Comparison of ENCODE assay signal across 15 cellular contexts in the genomic region with DNA sequence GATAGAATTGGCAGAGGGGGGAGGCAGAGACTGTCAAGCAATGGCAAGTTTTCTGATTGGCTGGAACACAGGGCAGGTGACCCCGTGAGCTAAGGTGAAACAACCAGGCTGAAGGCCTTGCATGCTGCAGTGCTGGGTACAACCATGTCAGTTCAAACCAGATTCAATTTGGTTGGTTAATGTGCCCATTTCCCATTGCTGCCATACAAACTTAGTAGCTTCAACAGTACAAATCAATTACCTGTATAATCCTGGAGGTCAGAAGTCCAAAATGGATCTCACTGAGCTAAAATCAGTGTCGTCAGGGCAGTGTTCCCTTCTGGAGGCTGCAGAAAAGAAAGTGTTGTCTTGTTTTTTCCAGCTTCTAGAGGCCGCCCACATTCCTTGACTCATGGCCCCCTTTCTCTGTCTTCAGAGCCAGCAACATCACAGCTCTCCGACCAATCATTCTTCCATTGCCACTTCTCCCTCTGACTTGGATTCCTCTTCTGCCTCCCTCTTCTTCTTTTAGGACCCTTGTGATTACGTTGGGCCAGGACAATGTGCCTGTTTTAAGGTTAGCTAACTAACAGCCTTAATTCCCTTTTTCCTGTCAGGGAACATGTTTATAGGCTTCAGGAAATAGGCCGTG.
"Had no signal": no experiment of that assay in that cellular context is flagged by ENCODE, and none has a peak within 500 bp of the region (broad histone marks: within the 10 kb centered on the region; RNA-seq: fewer than 3 reads in every experiment).

No MANE protein-coding gene starts in this region.

- H3K4me3 ChIP-seq: esophagus muscularis mucosa, hepatocyte, left lung, right atrium auricular region, SJCRH30, upper lobe of left lung had no signal

- H3K79me2 ChIP-seq: hepatocyte had no signal

- H3K36me3 ChIP-seq: esophagus muscularis mucosa, left lung, right atrium auricular region, SJCRH30, upper lobe of left lung had no signal

- H3K4me1 Mint-ChIP-seq: activated naive CD8-positive, alpha-beta T cell treated with anti-CD3 and anti-CD28 coated beads, Interleukin-2, amount 50 U/mL, for 24 hours had no signal

- DNase-seq: activated naive CD4-positive, alpha-beta T cell treated with anti-CD3 and anti-CD28 coated beads for 36 hours; activated naive CD8-positive, alpha-beta T cell treated with anti-CD3 and anti-CD28 coated beads, Interleukin-2, amount 50 U/mL, for 24 hours; activated T-cell treated with anti-CD3 and anti-CD28 coated beads for 4 hours; islet precursor cell; SJCRH30; small intestine; stimulated activated CD4-positive, alpha-beta T cell treated with anti-CD3 and anti-CD28 coated beads, Interleukin-4, amount 100 ng/mL, for 24 hours; stimulated activated naive CD4-positive, alpha-beta T cell treated with Interleukin-2 at 50 U/mL for 16 hours; substantia nigra; upper lobe of left lung had no signal

- ATAC-seq: activated CD4-positive, CD25-positive, alpha-beta regulatory T cell treated with anti-CD3 and anti-CD28 coated beads, Interleukin-2, amount 50 U/mL, for 24 hours; activated naive CD8-positive, alpha-beta T cell treated with anti-CD3 and anti-CD28 coated beads, Interleukin-2, amount 50 U/mL, for 24 hours; left lung had no signal

- H3K27me3 Mint-ChIP-seq: activated naive CD8-positive, alpha-beta T cell treated with anti-CD3 and anti-CD28 coated beads, Interleukin-2, amount 50 U/mL, for 24 hours had no signal

- H2AFZ ChIP-seq: hepatocyte had no signal

- H3K27ac ChIP-seq: SJCRH30 had no signal

- H3K4me2 ChIP-seq: hepatocyte had no signal

- H3K4me3 Mint-ChIP-seq: activated naive CD4-positive, alpha-beta T cell treated with anti-CD3 and anti-CD28 coated beads for 36 hours; activated naive CD8-positive, alpha-beta T cell treated with anti-CD3 and anti-CD28 coated beads, Interleukin-2, amount 50 U/mL, for 24 hours had no signal

- H3K27me3 ChIP-seq: esophagus muscularis mucosa, hepatocyte, left lung, right atrium auricular region, SJCRH30, upper lobe of left lung had no signal

- H3K9me3 Mint-ChIP-seq: activated naive CD4-positive, alpha-beta T cell treated with anti-CD3 and anti-CD28 coated beads for 36 hours; activated naive CD8-positive, alpha-beta T cell treated with anti-CD3 and anti-CD28 coated beads, Interleukin-2, amount 50 U/mL, for 24 hours had no signal

- H3K9me3 ChIP-seq: esophagus muscularis mucosa, left lung, right atrium auricular region, SJCRH30, upper lobe of left lung had no signal

- H3K27ac Mint-ChIP-seq: activated naive CD4-positive, alpha-beta T cell treated with anti-CD3 and anti-CD28 coated beads for 36 hours; activated naive CD8-positive, alpha-beta T cell treated with anti-CD3 and anti-CD28 coated beads, Interleukin-2, amount 50 U/mL, for 24 hours had no signal
